In genomic region chr22:20746466-20747189, GRCh38 we compare ENCODE assay signal across 24 cellular contexts. TPM values are rescaled to one million over a fixed set of nuclear protein-coding genes. Genes with fewer than 3 reads are reported as not detected.
"Had no signal": no experiment of that assay in that cellular context is flagged by ENCODE, and none has a peak within 500 bp of the region (broad histone marks: within the 10 kb centered on the region; RNA-seq: fewer than 3 reads in every experiment).

No MANE protein-coding gene starts in this region.

- ATAC-seq: activated T-cell treated with anti-CD3 and anti-CD28 coated beads, Interleukin-2, amount 50 U/mL, for 72 hours; body of pancreas; foreskin keratinocyte; left cardiac atrium; mucosa of descending colon; sciatic nerve; stimulated activated naive B cell treated with anti-CD40 and anti-IgM and Interleukin-4, amounts not matched to agents 10 μg/mL and 1 μg/mL and 100 μg/mL, for 72 hours had no signal

- H3K9me3 ChIP-seq: body of pancreas, mucosa of descending colon had no signal

- H3K27me3 Mint-ChIP-seq: activated CD4-positive, alpha-beta memory T cell treated with anti-CD3 and anti-CD28 coated beads for 36 hours; stimulated activated naive B cell treated with anti-CD40 and anti-IgM and Interleukin-4, amounts not matched to agents 10 μg/mL and 1 μg/mL and 100 μg/mL, for 72 hours had no signal

- H3K36me3 ChIP-seq: cardiac muscle cell had no signal

- H3K27ac Mint-ChIP-seq: activated CD4-positive, alpha-beta memory T cell treated with anti-CD3 and anti-CD28 coated beads for 36 hours; activated naive CD4-positive, alpha-beta T cell treated with anti-CD3 and anti-CD28 coated beads for 36 hours; activated T-cell treated with anti-CD3 and anti-CD28 coated beads, Interleukin-2, amount 50 U/mL, for 72 hours; stimulated activated naive B cell treated with anti-CD40 and anti-IgM and Interleukin-4, amounts not matched to agents 10 μg/mL and 1 μg/mL and 100 μg/mL, for 72 hours had no signal

- H3K27ac ChIP-seq: body of pancreas, cardiac muscle cell, foreskin keratinocyte had no signal

- H3K27me3 ChIP-seq: body of pancreas, cardiac muscle cell, foreskin keratinocyte had no signal

- H3K4me3 ChIP-seq: body of pancreas, cardiac muscle cell, mucosa of descending colon had no signal

- H3K4me3 Mint-ChIP-seq: activated CD4-positive, alpha-beta memory T cell treated with anti-CD3 and anti-CD28 coated beads for 36 hours; activated naive CD4-positive, alpha-beta T cell treated with anti-CD3 and anti-CD28 coated beads for 36 hours; activated T-cell treated with anti-CD3 and anti-CD28 coated beads, Interleukin-2, amount 50 U/mL, for 72 hours; stimulated activated naive B cell treated with anti-CD40 and anti-IgM and Interleukin-4, amounts not matched to agents 10 μg/mL and 1 μg/mL and 100 μg/mL, for 72 hours had no signal

- H3K9me3 Mint-ChIP-seq: activated CD4-positive, alpha-beta memory T cell treated with anti-CD3 and anti-CD28 coated beads for 36 hours; activated naive CD4-positive, alpha-beta T cell treated with anti-CD3 and anti-CD28 coated beads for 36 hours; activated T-cell treated with anti-CD3 and anti-CD28 coated beads, Interleukin-2, amount 50 U/mL, for 72 hours; stimulated activated naive B cell treated with anti-CD40 and anti-IgM and Interleukin-4, amounts not matched to agents 10 μg/mL and 1 μg/mL and 100 μg/mL, for 72 hours had no signal

- DNase-seq: activated CD4-positive, alpha-beta memory T cell treated with anti-CD3 and anti-CD28 coated beads for 36 hours; activated CD4-positive, alpha-beta T cell treated with anti-CD3 and anti-CD28 coated beads for 48 hours; activated CD4-positive, CD25-positive, alpha-beta regulatory T cell; activated effector memory CD4-positive, alpha-beta T cell treated with Interleukin-2 at 50 U/mL for 16 hours; activated naive CD4-positive, alpha-beta T cell treated with anti-CD3 and anti-CD28 coated beads for 36 hours; activated T-cell treated with anti-CD3 and anti-CD28 coated beads, Interleukin-2, amount 50 U/mL, for 72 hours; anterior cingulate cortex; body of pancreas; dermis blood vessel endothelial cell; effector memory CD4-positive, alpha-beta T cell; foreskin keratinocyte; left cardiac atrium; mesendoderm; nucleus accumbens; small intestine; stimulated activated CD4-positive, alpha-beta T cell treated with anti-CD3 and anti-CD28 coated beads, Interleukin-2, amount 100 ng/mL, for 24 hours; stimulated activated naive B cell treated with anti-CD40 and anti-IgM and Interleukin-4, amounts not matched to agents 10 μg/mL and 1 μg/mL and 100 μg/mL, for 72 hours; T-helper 9 cell had no signal

- FAIRE-seq: small intestine had no signal

- H3K4me1 ChIP-seq: body of pancreas, foreskin keratinocyte had no signal

RNA-seq across cellular contexts. Expression of gene SERPIND1, which starts 27.3 kb away (rescaled TPM):
- total RNA-seq: activated CD4-positive, alpha-beta memory T cell treated with anti-CD3 and anti-CD28 coated beads for 36 hours; activated naive CD4-positive, alpha-beta T cell treated with anti-CD3 and anti-CD28 coated beads for 36 hours; activated T-cell treated with anti-CD3 and anti-CD28 coated beads, Interleukin-2, amount 50 U/mL, for 72 hours; body of pancreas; dermis blood vessel endothelial cell; foreskin keratinocyte; mucosa of descending colon; renal cortical epithelial cell; T-helper 1 cell treated with Interleukin-12 subunit alpha and Interleukin-12 subunit beta and Interleukin-4 antibody, amounts not matched to agents 30 ng/mL and 1 ng/mL, for 36 hours had no signal
- polyA plus RNA-seq: foreskin keratinocyte, neural cell had no signal
